Comparison of ENCODE assay signal across 15 cellular contexts in genomic region chr4:158903472-158904043, GRCh38.
A peak's percentile ranks its signal among the peaks of the same experiment; 100 is the strongest.
DNase-seq lines count a peak whose midpoint lies in the region; ATAC-seq and TF ChIP-seq lines count a peak whose summit lies in the region.
"Had no signal": no experiment of that assay in that cellular context is flagged by ENCODE, and none has a peak within 500 bp of the region (broad histone marks: within the 10 kb centered on the region; RNA-seq: fewer than 3 reads in every experiment).

No MANE protein-coding gene starts in this region.

- H3K4me1 ChIP-seq in cardiac muscle cell (ENCODE audit: low read depth) (peaks cover 17% of the 10 kb centered on the region), right atrium auricular region (peaks cover 0 to 14% of the 10 kb centered on the region in 2 donors), neutrophil (ENCODE audit: control insufficient read depth in 1 of 2, insufficient read depth in 1 of 2, low read depth in 1 of 2, low read length in 1 of 2) (peaks cover 39 to 48% of the 10 kb centered on the region in 2 experiments)

- peaks cover 18% of the 10 kb centered on the region for H3K36me3 ChIP-seq in cardiac muscle cell
- peaks cover 44% of the 10 kb centered on the region for H3K36me3 ChIP-seq in right atrium auricular region
- H3K36me3 ChIP-seq in neutrophil, result no peaks in the 10 kb centered on the region

- H3K27ac ChIP-seq in cardiac muscle cell, result peak overlapping the region; percentile 6
- H3K27ac ChIP-seq in right atrium auricular region, result no peak overlapping the region
- H3K27ac ChIP-seq in neutrophil, result peak overlapping the region; percentile 89
- H3K27ac ChIP-seq: GM23248 had no signal

- H3K27me3 Mint-ChIP-seq in central memory CD8-positive, alpha-beta T cell, result no peaks in the 10 kb centered on the region

- DNase-seq in cardiac muscle cell (ENCODE audit: low read depth in 1 of 2, low spot score in 1 of 2) (no peak), right atrium auricular region (ENCODE audit: low spot score) (no peak), NCI-H2227 treated with DMSO at 0.1 percent for 48 hours (lab: John Stamatoyannopoulos, UW) (peak; percentile 9)
- no peak for DNase-seq in central memory CD8-positive, alpha-beta T cell (ENCODE audit: low spot score in 2 of 2)
- DNase-seq in activated T-cell treated with anti-CD3 and anti-CD28 coated beads, Interleukin-2, amount 50 U/mL, for 1 hour, result no peak
- DNase-seq: C1 segment of cervical spinal cord, DND-41, GM23248, KBM-7, NCI-H146, NCI-H2081, NCI-H524 had no signal

- H3K27ac Mint-ChIP-seq in central memory CD8-positive, alpha-beta T cell (ENCODE audit: low read depth), result no peak overlapping the region

- H3K4me1 Mint-ChIP-seq in central memory CD8-positive, alpha-beta T cell, result peaks cover 23% of the 10 kb centered on the region

- TF ChIP-seq CTCF in cardiac muscle cell (IDR thresholded peaks at IDR 0.05; ENCODE audit: low read depth, low read length) (no peak), right atrium auricular region (IDR thresholded peaks at IDR 0.05) (no peak), neutrophil (IDR thresholded peaks at IDR 0.05) (no peak)

- H3K27me3 ChIP-seq in cardiac muscle cell (no peaks in the 10 kb centered on the region), right atrium auricular region (no peaks in the 10 kb centered on the region), neutrophil (no peaks in the 10 kb centered on the region)

- peak overlapping the region; percentile 3 for H3K4me3 Mint-ChIP-seq in central memory CD8-positive, alpha-beta T cell

- H3K9me3 ChIP-seq in cardiac muscle cell (ENCODE audit: low read depth) (no peaks in the 10 kb centered on the region), right atrium auricular region (no peaks in the 10 kb centered on the region), neutrophil (no peaks in the 10 kb centered on the region)

- ATAC-seq in central memory CD8-positive, alpha-beta T cell (replicated peaks; ENCODE audit: extremely low read depth, poor library complexity, severe bottlenecking), result no peak
- ATAC-seq in GM21576 (IDR thresholded peaks at IDR 0.05; ENCODE audit: unreplicated experiment), result no peak
- ATAC-seq: Panc1 had no signal

- H3K9me3 Mint-ChIP-seq in central memory CD8-positive, alpha-beta T cell, result no peaks in the 10 kb centered on the region

- no peak overlapping the region for H3K4me3 ChIP-seq in cardiac muscle cell
- no peak overlapping the region for H3K4me3 ChIP-seq in right atrium auricular region
- H3K4me3 ChIP-seq in neutrophil (ENCODE audit: low read depth in 1 of 2, low read length in 1 of 2), result no peak overlapping the region
- H3K4me3 ChIP-seq: GM23248 had no signal

- H3K36me3 Mint-ChIP-seq in central memory CD8-positive, alpha-beta T cell (ENCODE audit: insufficient read depth), result peaks cover 8% of the 10 kb centered on the region

Comparison
In these comparisons a context has a peak if more than half of its experiments do, and no peak if none do; other contexts are left out.
1. H3K27ac ChIP-seq: peak in cardiac muscle cell (single experiment) and neutrophil (single experiment); none in right atrium auricular region (0 of 2).